In the genomic region with DNA sequence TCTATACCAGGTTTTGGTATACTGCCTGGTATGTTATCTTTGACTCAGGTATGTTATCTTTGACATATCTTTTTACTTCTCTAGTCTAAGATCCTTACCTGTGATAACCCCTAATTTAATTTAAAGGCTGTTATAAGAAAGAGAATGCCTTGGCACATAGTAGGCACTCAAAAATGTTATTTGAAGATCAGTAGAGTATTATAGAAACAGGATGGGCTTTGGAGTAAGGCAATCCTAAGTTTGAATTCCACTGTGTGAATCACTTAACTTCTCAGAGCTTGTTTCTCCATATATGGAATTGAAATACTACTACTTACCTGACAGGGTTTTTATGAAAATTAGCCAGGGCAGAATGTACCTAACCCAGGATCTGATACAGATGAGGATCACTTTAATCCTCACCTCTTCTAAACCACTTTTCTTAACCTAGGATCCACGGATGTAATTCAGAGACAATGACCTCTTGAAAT, we compare ENCODE assay signal across 8 cellular contexts. TPM values are rescaled to one million over a fixed set of nuclear protein-coding genes. Genes with fewer than 3 reads are reported as not detected.
DNase-seq lines count a peak whose midpoint lies in the region; ATAC-seq and TF ChIP-seq lines count a peak whose summit lies in the region.

No MANE protein-coding gene starts in this region.

- CTCF ChIA-PET in Caco-2 (lab: Charles Lee): interaction anchor here (1.6 to 2.7 kb wide), 2 partner anchors 204 to 247 kb away, joined by 10 to 30 read pairs; no protein-coding TSS in a partner anchor

- no TSS peak for BruUV-seq in Caco-2 (replicated peaks; lab: Mats Ljungman, UMichigan)

- H3K9ac ChIP-seq in HUES64 (ENCODE audit: low read depth, low read length): peak overlapping the region; percentile 96

- H3K27ac ChIP-seq in HUES64 (ENCODE audit: low read depth, low read length) (peak overlapping the region; percentile 88), lower lobe of right lung (no peak overlapping the region)

- 18% methylated on average over 1 of the region's 1 CpG for WGBS in HUES64

- H3K4me1 ChIP-seq in Caco-2 (peaks cover 20% of the 10 kb centered on the region), HUES64 (ENCODE audit: insufficient read depth, low read length) (peaks cover 18% of the 10 kb centered on the region; the same call in 1 of the 2 replicates), lower lobe of right lung (peaks cover 5% of the 10 kb centered on the region)

- H3K36me3 Mint-ChIP-seq in Caco-2 (ENCODE audit: insufficient read depth, unreplicated experiment): peaks cover 15% of the 10 kb centered on the region
- H3K36me3 Mint-ChIP-seq in activated T-helper 17 cell treated with anti-CD3 and anti-CD28 coated beads, Interleukin-2, amount 50 U/mL, for 72 hours (ENCODE audit: low read depth): peaks cover 27% of the 10 kb centered on the region

- H3K9me3 ChIP-seq in Caco-2: no peaks in the 10 kb centered on the region
- no peaks in the 10 kb centered on the region for H3K9me3 ChIP-seq in HUES64 (ENCODE audit: insufficient read depth, low read depth, low read length)
- no peaks in the 10 kb centered on the region for H3K9me3 ChIP-seq in lower lobe of right lung

- no peaks in the 10 kb centered on the region; the same call in 1 of the 2 replicates for H3K36me3 ChIP-seq in Caco-2 (ENCODE audit: control insufficient read depth, insufficient read depth, low read length)
- peaks cover 48% of the 10 kb centered on the region for H3K36me3 ChIP-seq in HUES64 (ENCODE audit: insufficient read depth, low read length)
- peaks cover 1% of the 10 kb centered on the region for H3K36me3 ChIP-seq in lower lobe of right lung

- DNase-seq in Caco-2 (no peak), kidney glomerular epithelial cell (lab: John Stamatoyannopoulos, UW) (peak; percentile 56), NCI-H2081 treated with DMSO at 0.1 percent for 48 hours (lab: John Stamatoyannopoulos, UW) (no peak), lower lobe of right lung (no peak), SKM-1 (lab: John Stamatoyannopoulos, UW; ENCODE audit: unreplicated experiment) (no peak)
- no peak for DNase-seq in stimulated activated CD4-positive, alpha-beta T cell treated with anti-CD3 and anti-CD28 coated beads, Interleukin-1b, Interleukin-23, amount 100 ng/mL, for 48 hours

- POLR2A ChIA-PET in Caco-2 (lab: Charles Lee): interaction anchor here (1.0 kb wide), 1 partner anchor 13 kb away, joined by 3 read pairs; no protein-coding TSS in a partner anchor

- peak overlapping the region; percentile 97 for H3K4me3 Mint-ChIP-seq in Caco-2 (ENCODE audit: unreplicated experiment)
- H3K4me3 Mint-ChIP-seq in activated T-helper 17 cell treated with anti-CD3 and anti-CD28 coated beads, Interleukin-2, amount 50 U/mL, for 72 hours: peak overlapping the region; percentile 98

- H3K4me3 ChIP-seq in Caco-2 (ENCODE audit: low read depth, low read length) (peak overlapping the region; percentile 76), HUES64 (ENCODE audit: low read length) (peak overlapping the region; percentile 95), lower lobe of right lung (no peak overlapping the region)

- H3K27me3 Mint-ChIP-seq in Caco-2 (ENCODE audit: insufficient read depth, unreplicated experiment): no peaks in the 10 kb centered on the region
- no peaks in the 10 kb centered on the region for H3K27me3 Mint-ChIP-seq in activated T-helper 17 cell treated with anti-CD3 and anti-CD28 coated beads, Interleukin-2, amount 50 U/mL, for 72 hours

- H3K9me3 Mint-ChIP-seq in Caco-2 (ENCODE audit: unreplicated experiment): no peaks in the 10 kb centered on the region
- H3K9me3 Mint-ChIP-seq in activated T-helper 17 cell treated with anti-CD3 and anti-CD28 coated beads, Interleukin-2, amount 50 U/mL, for 72 hours: no peaks in the 10 kb centered on the region

- H3K27ac Mint-ChIP-seq in Caco-2 (ENCODE audit: unreplicated experiment): peak overlapping the region; percentile 97
- H3K27ac Mint-ChIP-seq in activated T-helper 17 cell treated with anti-CD3 and anti-CD28 coated beads, Interleukin-2, amount 50 U/mL, for 72 hours: peak overlapping the region; percentile 93

- H3K4me1 Mint-ChIP-seq in Caco-2 (ENCODE audit: low read depth, unreplicated experiment): peaks cover 11% of the 10 kb centered on the region
- H3K4me1 Mint-ChIP-seq in activated T-helper 17 cell treated with anti-CD3 and anti-CD28 coated beads, Interleukin-2, amount 50 U/mL, for 72 hours: peaks cover 8% of the 10 kb centered on the region

- ATAC-seq in activated T-helper 17 cell treated with anti-CD3 and anti-CD28 coated beads, Interleukin-2, amount 50 U/mL, for 72 hours (replicated peaks): no peak
- ATAC-seq in lower lobe of right lung: no peak

- intact Hi-C loops in Caco-2 (cut with micrococcal nuclease; ENCODE audit: unreplicated experiment): loop anchor here (5.0 kb wide), 1 partner anchor 65 kb away; the partner anchor contains the start of gene INTS2
- intact Hi-C loops in lower lobe of right lung (cut with DNase I): no loop called here

- no peaks in the 10 kb centered on the region for H3K27me3 ChIP-seq in Caco-2 (replicated peaks; ENCODE audit: control insufficient read depth, insufficient read depth, low read length)
- no peaks in the 10 kb centered on the region for H3K27me3 ChIP-seq in HUES64 (ENCODE audit: insufficient read depth, low read length)
- no peaks in the 10 kb centered on the region for H3K27me3 ChIP-seq in lower lobe of right lung (ENCODE audit: low read depth)

- no peak for TF ChIP-seq CTCF in Caco-2 (IDR thresholded peaks at IDR 0.05; ENCODE audit: insufficient read depth in 1 of 2, low read depth in 1 of 2, low read length in 1 of 2, severe bottlenecking in 1 of 2, unreplicated experiment in 1 of 2)
- no peak for TF ChIP-seq CTCF in lower lobe of right lung (IDR thresholded peaks at IDR 0.05)

RNA-seq across cellular contexts. Expression of gene BRIP1, which starts 1.2 kb away (rescaled TPM):
- total RNA-seq in Caco-2 (2022) (17.3 and 18.3 TPM in 2 replicates), lower lobe of right lung (0.83 TPM)
- 15.3 TPM for polyA plus RNA-seq in HUES64 (2013, experiment 1 of 2)
- 14.0 TPM for polyA plus RNA-seq in HUES64 (2013, experiment 2 of 2)
- total RNA-seq in activated T-helper 17 cell treated with anti-CD3 and anti-CD28 coated beads, Interleukin-2, amount 50 U/mL, for 72 hours: 10 to 100 TPM; 19.0 to 21.7 TPM

Comparison
In these comparisons a context has a peak if more than half of its experiments do, and no peak if none do; other contexts are left out.
1. RNA of gene BRIP1, which starts 1.2 kb away (total RNA-seq): 19.0 to 21.7 TPM in activated T-helper 17 cell treated with anti-CD3 and anti-CD28 coated beads, Interleukin-2, amount 50 U/mL, for 72 hours and 17.3 to 18.3 TPM in Caco-2; 0.83 TPM in lower lobe of right lung (single experiment); every median in the first group is over 10 times any median in the second.